ENCODE assay signal across 19 cellular contexts in the genomic region with DNA sequence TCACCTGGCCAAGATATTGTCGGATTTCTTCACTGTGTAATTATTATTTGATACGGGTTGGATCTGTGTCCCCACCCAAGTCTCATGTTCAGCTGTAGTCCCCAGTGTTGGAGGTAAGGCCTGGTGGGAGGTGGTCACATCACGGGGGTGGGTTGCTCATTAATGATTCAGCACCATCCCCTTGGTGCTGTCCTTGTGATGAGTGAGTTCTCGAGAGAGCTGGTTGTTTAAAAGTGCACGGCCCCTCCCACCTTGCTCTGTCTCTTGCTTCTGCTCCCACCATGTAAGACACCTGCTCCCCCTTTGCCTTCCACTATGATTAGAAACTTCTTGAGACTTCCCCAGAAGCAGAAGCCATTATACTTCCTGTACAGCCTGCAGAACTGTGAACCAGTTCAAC.
DNase-seq lines count a peak whose midpoint lies in the region; ATAC-seq and TF ChIP-seq lines count a peak whose summit lies in the region.
"Had no signal": no experiment of that assay in that cellular context is flagged by ENCODE, and none has a peak within 500 bp of the region (broad histone marks: within the 10 kb centered on the region; RNA-seq: fewer than 3 reads in every experiment).

No MANE protein-coding gene starts in this region.

- peaks cover 3% of the 10 kb centered on the region for H3K9me3 ChIP-seq in RWPE2 (ENCODE audit: severe bottlenecking)
- H3K9me3 ChIP-seq in mucosa of descending colon: no peaks in the 10 kb centered on the region
- H3K9me3 ChIP-seq in OCI-LY7 (ENCODE audit: low read length): no peaks in the 10 kb centered on the region
- H3K9me3 ChIP-seq: BE2C, HAP-1 had no signal

- H3K36me3 Mint-ChIP-seq in natural killer cell treated with Interleukin-12 subunit alpha and Interleukin-12 subunit beta and Interleukin-15 and Interleukin-18, amount 100 ng/mL, for 72 hours: no peaks in the 10 kb centered on the region
- H3K36me3 Mint-ChIP-seq in natural killer cell: no peaks in the 10 kb centered on the region
- no peaks in the 10 kb centered on the region for H3K36me3 Mint-ChIP-seq in nephron (ENCODE audit: low read depth)
- H3K36me3 Mint-ChIP-seq: CD4-positive, alpha-beta memory T cell had no signal

- H3K9me2 ChIP-seq in OCI-LY7 (ENCODE audit: insufficient read depth, low read length): no peaks in the 10 kb centered on the region

- no peak overlapping the region for H2AFZ ChIP-seq in OCI-LY7 (ENCODE audit: low read length)

- no peak for ATAC-seq in natural killer cell treated with Interleukin-12 subunit alpha and Interleukin-12 subunit beta and Interleukin-15 and Interleukin-18, amount 100 ng/mL, for 72 hours
- no peak for ATAC-seq in natural killer cell
- ATAC-seq in RWPE2 (ENCODE audit: low read depth): no peak
- ATAC-seq in mucosa of descending colon: no peak
- no peak for ATAC-seq in GM19395 (IDR thresholded peaks at IDR 0.05; ENCODE audit: unreplicated experiment)
- ATAC-seq: A549, K562 had no signal

- H3K4me1 ChIP-seq in RWPE2 (ENCODE audit: insufficient read depth, poor library complexity, severe bottlenecking): no peaks in the 10 kb centered on the region
- no peaks in the 10 kb centered on the region for H3K4me1 ChIP-seq in mucosa of descending colon (ENCODE audit: low read depth)
- no peaks in the 10 kb centered on the region for H3K4me1 ChIP-seq in OCI-LY7 (ENCODE audit: insufficient read depth, low read length, poor library complexity, severe bottlenecking)
- H3K4me1 ChIP-seq: HAP-1 had no signal

- no peaks in the 10 kb centered on the region for H3K36me3 ChIP-seq in RWPE2 (ENCODE audit: low read depth)
- no peaks in the 10 kb centered on the region for H3K36me3 ChIP-seq in mucosa of descending colon (ENCODE audit: low read depth)
- H3K36me3 ChIP-seq in OCI-LY7 (ENCODE audit: insufficient read depth, low read length): no peaks in the 10 kb centered on the region
- H3K36me3 ChIP-seq: BE2C, HAP-1 had no signal

- no peak overlapping the region for H3K27ac Mint-ChIP-seq in natural killer cell treated with Interleukin-12 subunit alpha and Interleukin-12 subunit beta and Interleukin-15 and Interleukin-18, amount 100 ng/mL, for 72 hours
- H3K27ac Mint-ChIP-seq in natural killer cell (no peak overlapping the region), nephron (peak overlapping the region; percentile 97 to 99 (median 98))
- H3K27ac Mint-ChIP-seq: CD4-positive, alpha-beta memory T cell had no signal

- no peaks in the 10 kb centered on the region for H3K79me2 ChIP-seq in OCI-LY7 (ENCODE audit: insufficient read depth, low read depth, low read length)

- H3K4me3 ChIP-seq in RWPE2 (ENCODE audit: severe bottlenecking) (no peak overlapping the region), mucosa of descending colon (no peak overlapping the region), OCI-LY7 (ENCODE audit: low read depth, low read length, poor library complexity, severe bottlenecking) (no peak overlapping the region)
- H3K4me3 ChIP-seq: A549, HAP-1, K562 had no signal

- no peaks in the 10 kb centered on the region for H3K9me3 Mint-ChIP-seq in natural killer cell treated with Interleukin-12 subunit alpha and Interleukin-12 subunit beta and Interleukin-15 and Interleukin-18, amount 100 ng/mL, for 72 hours
- H3K9me3 Mint-ChIP-seq in natural killer cell (no peaks in the 10 kb centered on the region), nephron (peaks cover 11% of the 10 kb centered on the region)

- peaks cover 17 to 44% of the 10 kb centered on the region in 2 donors for H3K27me3 Mint-ChIP-seq in natural killer cell treated with Interleukin-12 subunit alpha and Interleukin-12 subunit beta and Interleukin-15 and Interleukin-18, amount 100 ng/mL, for 72 hours
- peaks cover 7 to 20% of the 10 kb centered on the region in 2 donors for H3K27me3 Mint-ChIP-seq in natural killer cell (ENCODE audit: low read depth in 2 of 2)
- no peaks in the 10 kb centered on the region for H3K27me3 Mint-ChIP-seq in nephron (ENCODE audit: low read depth)

- TF ChIP-seq CTCF in natural killer cell (IDR thresholded peaks at IDR 0.05) (no peak), RWPE2 (IDR thresholded peaks at IDR 0.05; ENCODE audit: poor library complexity, severe bottlenecking) (no peak), nephron (IDR thresholded peaks at IDR 0.05; ENCODE audit: unreplicated experiment in 3 of 3) (no peak), mucosa of descending colon (IDR thresholded peaks at IDR 0.05) (no peak), OCI-LY7 (conservative IDR thresholded peaks at IDR 0.05; ENCODE audit: low read length) (no peak)

- CTCF ChIA-PET in OCI-LY7 (lab: Charles Lee; ENCODE audit: unreplicated experiment): no interaction called here

- DNase-seq in natural killer cell treated with Interleukin-12 subunit alpha and Interleukin-12 subunit beta and Interleukin-15 and Interleukin-18, amount 100 ng/mL, for 72 hours (ENCODE audit: low spot score): peak; percentile 25
- DNase-seq in natural killer cell (no peak), RWPE2 (ENCODE audit: low spot score) (peak; percentile 49), ureter (ENCODE audit: low spot score) (peak; percentile 19), mucosa of descending colon (no peak), OCI-LY7 (ENCODE audit: low spot score) (no peak)
- DNase-seq: BE2C; CD4-positive, alpha-beta memory T cell; DMS153; DMS79 treated with DMSO at 0.1 percent for 48 hours; GDM1; GOT3 had no signal

- no peak overlapping the region for H3K27ac ChIP-seq in RWPE2 (ENCODE audit: poor library complexity, severe bottlenecking)
- H3K27ac ChIP-seq in OCI-LY7 (ENCODE audit: low read depth, low read length, poor library complexity, severe bottlenecking): no peak overlapping the region
- H3K27ac ChIP-seq: C4-2B, HL-60 had no signal

- no peaks in the 10 kb centered on the region for H4K20me1 ChIP-seq in OCI-LY7 (ENCODE audit: insufficient read depth, low read length)

- POLR2A ChIA-PET in OCI-LY7 (lab: Charles Lee): no interaction called here

- BruUV-seq in OCI-LY7 (replicated peaks; lab: Mats Ljungman, UMichigan): no TSS peak

- intact Hi-C loops in natural killer cell (cut with micrococcal nuclease): no loop called here
- intact Hi-C loops in mucosa of descending colon (cut with DNase I, micrococcal nuclease): no loop called here
- intact Hi-C loops in OCI-LY7 (cut with micrococcal nuclease; ENCODE audit: unreplicated experiment): no loop called here

- no peak overlapping the region for H3K4me3 Mint-ChIP-seq in natural killer cell treated with Interleukin-12 subunit alpha and Interleukin-12 subunit beta and Interleukin-15 and Interleukin-18, amount 100 ng/mL, for 72 hours
- H3K4me3 Mint-ChIP-seq in natural killer cell: no peak overlapping the region
- no peak overlapping the region for H3K4me3 Mint-ChIP-seq in nephron
- H3K4me3 Mint-ChIP-seq: CD4-positive, alpha-beta memory T cell had no signal

- H3K4me2 ChIP-seq in OCI-LY7 (ENCODE audit: low read length): no peak overlapping the region
- H3K4me2 ChIP-seq: A549 had no signal

- H3K4me1 Mint-ChIP-seq in natural killer cell treated with Interleukin-12 subunit alpha and Interleukin-12 subunit beta and Interleukin-15 and Interleukin-18, amount 100 ng/mL, for 72 hours (ENCODE audit: low read depth in 2 of 2): no peaks in the 10 kb centered on the region
- no peaks in the 10 kb centered on the region for H3K4me1 Mint-ChIP-seq in natural killer cell
- peaks cover 50% of the 10 kb centered on the region for H3K4me1 Mint-ChIP-seq in nephron
- H3K4me1 Mint-ChIP-seq: CD4-positive, alpha-beta memory T cell had no signal

- H3K27me3 ChIP-seq in RWPE2 (ENCODE audit: insufficient read depth, poor library complexity, severe bottlenecking): peaks cover 8% of the 10 kb centered on the region
- H3K27me3 ChIP-seq: BE2C had no signal

Comparison
In these comparisons a context has a peak if more than half of its experiments do, and no peak if none do; other contexts are left out.
1. DNase-seq: peak in natural killer cell treated with Interleukin-12 subunit alpha and Interleukin-12 subunit beta and Interleukin-15 and Interleukin-18, amount 100 ng/mL, for 72 hours (single experiment), RWPE2 (single experiment) and ureter (single experiment); none in natural killer cell (single experiment), mucosa of descending colon (0 of 3) and OCI-LY7 (single experiment).
2. H3K27ac Mint-ChIP-seq: peak in nephron (3 of 3); none in natural killer cell treated with Interleukin-12 subunit alpha and Interleukin-12 subunit beta and Interleukin-15 and Interleukin-18, amount 100 ng/mL, for 72 hours (0 of 2) and natural killer cell (0 of 2).